In the genomic region with DNA sequence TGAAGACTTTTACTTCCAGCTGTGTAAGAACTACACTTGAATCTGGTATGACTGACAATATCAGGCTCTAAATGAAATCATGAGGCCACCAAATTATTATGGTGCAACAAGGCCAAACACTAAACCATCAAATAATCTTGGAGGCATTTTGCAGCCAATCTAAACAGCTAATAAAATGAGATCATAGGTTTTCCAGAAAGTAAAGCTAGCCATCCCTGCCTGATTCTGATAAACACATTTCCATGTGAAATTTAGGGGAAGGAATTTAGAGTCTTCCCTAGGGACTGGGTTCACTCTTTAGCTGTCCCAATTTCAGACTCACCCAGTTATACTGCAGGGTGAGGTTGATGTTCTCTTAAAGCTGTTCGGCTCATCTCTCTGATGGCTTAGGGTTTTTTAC, we compare ENCODE assay signal across 21 cellular contexts.
DNase-seq lines count a peak whose midpoint lies in the region; ATAC-seq, FAIRE-seq and TF ChIP-seq lines count a peak whose summit lies in the region.
"Had no signal": no experiment of that assay in that cellular context is flagged by ENCODE, and none has a peak within 500 bp of the region (broad histone marks: within the 10 kb centered on the region; RNA-seq: fewer than 3 reads in every experiment).

No MANE protein-coding gene starts in this region.

- intact Hi-C loops in HCT116 (cut with micrococcal nuclease), result no loop called here
- intact Hi-C loops in sciatic nerve (cut with DNase I), result no loop called here
- intact Hi-C loops in uterus (cut with DNase I; ENCODE audit: low total_unique reads), result no loop called here

- H3K27me3 ChIP-seq in ACC112 (ENCODE audit: insufficient read depth, low read length) (no peaks in the 10 kb centered on the region), HCT116 (ENCODE audit: insufficient read depth, low read length) (no peaks in the 10 kb centered on the region), uterus (no peaks in the 10 kb centered on the region)
- H3K27me3 ChIP-seq: SJCRH30 had no signal

- no peak for FAIRE-seq in GM12891 (lab: Jason Lieb, UNC)
- FAIRE-seq: G401.6, GM18507, H1, HTR-8/SVneo had no signal

- H3K9me2 ChIP-seq in HCT116 (ENCODE audit: insufficient read depth), result no peaks in the 10 kb centered on the region

- RAD21 ChIA-PET in HCT116 (lab: Charles Lee; ENCODE audit: low non-redundant PET in 1 of 2, low total read pairs in 2 of 2, uncharacterized antibody in 2 of 2, unreplicated experiment in 2 of 2), result no interaction called here

- no peak overlapping the region for H3K4me2 ChIP-seq in HCT116 (ENCODE audit: low read length)

- peaks cover 21% of the 10 kb centered on the region for H3K4me1 ChIP-seq in ACC112 (ENCODE audit: control insufficient read depth, insufficient read depth, low read length, unreplicated experiment)
- H3K4me1 ChIP-seq in HCT116 (ENCODE audit: control insufficient read depth in 1 of 2, insufficient read depth in 2 of 2, low read length in 2 of 2), result peaks cover 4 to 27% of the 10 kb centered on the region in 2 experiments
- H3K4me1 ChIP-seq in uterus, result no peaks in the 10 kb centered on the region
- H3K4me1 ChIP-seq: SJCRH30 had no signal

- no TSS peak for BruUV-seq in HCT116 (replicated peaks; lab: Mats Ljungman, UMichigan)

- no peak for DNase-seq in HCT116 (ENCODE audit: low read depth, low spot score)
- DNase-seq in fibroblast of gingiva (ENCODE audit: low read depth), result peak; percentile 66
- no peak for DNase-seq in sciatic nerve (ENCODE audit: low spot score)
- no peak for DNase-seq in DMS153 (lab: John Stamatoyannopoulos, UW)
- DNase-seq in uterus, result no peak
- no peak for DNase-seq in GM12891 (ENCODE audit: insufficient read length, low spot score)
- DNase-seq: AML-193; C1 segment of cervical spinal cord; CD8-positive, alpha-beta T cell; KG1; NCI-H1105; NCI-H2081; NCI-H2171; NCI-H526; OCI-M1; SJCRH30 had no signal

- POLR2A ChIA-PET in HCT116 (lab: Charles Lee), result no interaction called here

- H3K36me3 ChIP-seq in ACC112 (ENCODE audit: insufficient read depth, low read length) (no peaks in the 10 kb centered on the region), HCT116 (ENCODE audit: control insufficient read depth in 1 of 2, insufficient read depth in 2 of 2, low read length in 2 of 2) (no peaks in the 10 kb centered on the region; a peak in 1 of 4 replicates), uterus (no peaks in the 10 kb centered on the region)
- H3K36me3 ChIP-seq: SJCRH30 had no signal

- no peak overlapping the region for H3K9ac ChIP-seq in HCT116 (ENCODE audit: low read length)

- no peak for TF ChIP-seq CTCF in HCT116 (IDR thresholded peaks at IDR 0.05 in 2 of 3, conservative IDR thresholded peaks at IDR 0.05 in 1 of 3; ENCODE audit: borderline replicate concordance in 1 of 3, insufficient read depth in 1 of 3, low read depth in 2 of 3, low read length in 2 of 3)
- TF ChIP-seq CTCF in uterus (IDR thresholded peaks at IDR 0.05), result no peak

- no peak for TF ChIP-seq RAD21 in HCT116 (IDR thresholded peaks at IDR 0.05; ENCODE audit: low read depth)

- H3K79me2 ChIP-seq in ACC112 (ENCODE audit: control insufficient read depth, insufficient read depth, low read length, unreplicated experiment), result no peaks in the 10 kb centered on the region
- no peaks in the 10 kb centered on the region for H3K79me2 ChIP-seq in HCT116 (ENCODE audit: insufficient read depth, low read length)

- no peaks in the 10 kb centered on the region for H4K20me1 ChIP-seq in HCT116 (ENCODE audit: insufficient read depth)

- CTCF ChIA-PET in HCT116 (lab: Charles Lee), result interaction anchor here (0.9 kb wide), 1 partner anchor 10 kb away, joined by 3 read pairs; no protein-coding TSS in a partner anchor

- TF ChIP-seq POLR2A in HCT116 (IDR thresholded peaks at IDR 0.05; ENCODE audit: borderline replicate concordance, extremely low read depth, insufficient read depth, insufficient read length) (no peak), uterus (IDR thresholded peaks at IDR 0.05) (no peak), GM12891 (IDR thresholded peaks at IDR 0.05; ENCODE audit: low read depth, low read length) (no peak)

- H3K9me3 ChIP-seq in HCT116 (ENCODE audit: control insufficient read depth in 1 of 2, insufficient read depth in 1 of 2, low read depth in 1 of 2, low read length in 2 of 2) (no peaks in the 10 kb centered on the region), uterus (no peaks in the 10 kb centered on the region)
- H3K9me3 ChIP-seq: SJCRH30 had no signal

- H2AFZ ChIP-seq in ACC112 (ENCODE audit: low read length, unreplicated experiment), result no peak overlapping the region
- H2AFZ ChIP-seq in HCT116 (ENCODE audit: low read depth, low read length, poor library complexity, severe bottlenecking), result peak overlapping the region; percentile 16

- H3K27ac ChIP-seq in ACC112 (ENCODE audit: low read depth, low read length) (peak overlapping the region; percentile 64), HCT116 (ENCODE audit: low read depth, low read length) (no peak overlapping the region), uterus (no peak overlapping the region)
- H3K27ac ChIP-seq: SJCRH30 had no signal

- H3K4me3 ChIP-seq in ACC112 (ENCODE audit: low read depth, low read length), result no peak overlapping the region
- no peak overlapping the region for H3K4me3 ChIP-seq in HCT116 (replicated peaks in 1 of 2; ENCODE audit: low read depth in 1 of 2, low read length in 2 of 2)
- no peak overlapping the region for H3K4me3 ChIP-seq in uterus
- H3K4me3 ChIP-seq: SJCRH30 had no signal

- ATAC-seq in HCT116, result no peak
- ATAC-seq in sciatic nerve, result peak; percentile 51
- ATAC-seq: CD8-positive, alpha-beta T cell had no signal

TF ChIP-seq in HCT116, 20 proteins besides CTCF, POLR2A, EP300 and RAD21:
- TF ChIP-seq FOSL1 (IDR thresholded peaks at IDR 0.05; ENCODE audit: low read depth), result no peak
- no peak for TF ChIP-seq EZH2 (IDR thresholded peaks at IDR 0.05)
- no peak for TF ChIP-seq JUND (IDR thresholded peaks at IDR 0.05)
- TF ChIP-seq EZH2phosphoT487 (IDR thresholded peaks at IDR 0.05; ENCODE audit: borderline replicate concordance), result no peak

TF ChIP-seq in GM12891, 5 proteins besides CTCF, POLR2A, EP300 and RAD21:
- TF ChIP-seq SPI1 (IDR thresholded peaks at IDR 0.05; ENCODE audit: low read depth, low read length) (no peak), POLR2AphosphoS5 (IDR thresholded peaks at IDR 0.05; ENCODE audit: low read depth, low read length) (no peak), PAX5 (IDR thresholded peaks at IDR 0.05; ENCODE audit: insufficient read depth, low read length, severe bottlenecking) (no peak), POU2F2 (IDR thresholded peaks at IDR 0.05; ENCODE audit: low read depth, low read length) (no peak), TAF1 (IDR thresholded peaks at IDR 0.05; ENCODE audit: low read depth, low read length) (no peak)
